In genomic region chr5:16467363-16468219, GRCh38 we compare ENCODE assay signal across 8 cellular contexts. TPM values are rescaled to one million over a fixed set of nuclear protein-coding genes. Genes with fewer than 3 reads are reported as not detected.
DNase-seq lines count a peak whose midpoint lies in the region; ATAC-seq and TF ChIP-seq lines count a peak whose summit lies in the region.

No MANE protein-coding gene starts in this region.

- H3K9ac ChIP-seq in endodermal cell (ENCODE audit: extremely low read depth, low read length, poor library complexity, severe bottlenecking): no peak overlapping the region

- WGBS in endodermal cell (ENCODE audit: insufficient coverage in 1 of 2, insufficient read length in 1 of 2), 2 experiments: 86 to 90% methylated on average over 3 of the region's 3 CpGs

- CTCF ChIA-PET in activated CD4-positive, alpha-beta T cell treated with anti-CD3 and anti-CD28 coated beads for 36 hours (lab: Charles Lee): interaction anchor here (0.5 to 1.2 kb wide), 5 partner anchors 9 to 151 kb away, joined by 3 to 8 read pairs (median 3); no protein-coding TSS in a partner anchor

- H3K4me1 Mint-ChIP-seq in activated CD4-positive, alpha-beta T cell treated with anti-CD3 and anti-CD28 coated beads for 36 hours: peaks cover 56% of the 10 kb centered on the region
- H3K4me1 Mint-ChIP-seq in endodermal cell: peaks cover 32% of the 10 kb centered on the region
- H3K4me1 Mint-ChIP-seq in progenitor cell of endocrine pancreas (ENCODE audit: low read depth): peaks cover 45% of the 10 kb centered on the region

- peaks cover 11% of the 10 kb centered on the region for H3K36me3 ChIP-seq in endodermal cell (ENCODE audit: control insufficient read depth, insufficient read depth, low read length)

- peak overlapping the region; percentile 93 for H3K4me3 ChIP-seq in endodermal cell (ENCODE audit: low read length)
- peak overlapping the region in 23 of 59 donors; percentile 0 to 100 (median 97) for H3K4me3 ChIP-seq in dorsolateral prefrontal cortex

- H3K27ac Mint-ChIP-seq in activated CD4-positive, alpha-beta T cell treated with anti-CD3 and anti-CD28 coated beads for 36 hours: peak overlapping the region; percentile 98
- H3K27ac Mint-ChIP-seq in endodermal cell (no peak overlapping the region), progenitor cell of endocrine pancreas (no peak overlapping the region)

- H3K36me3 Mint-ChIP-seq in activated CD4-positive, alpha-beta T cell treated with anti-CD3 and anti-CD28 coated beads for 36 hours (ENCODE audit: low read depth): peaks cover 36% of the 10 kb centered on the region
- H3K36me3 Mint-ChIP-seq in endodermal cell (ENCODE audit: low read depth) (peaks cover 12% of the 10 kb centered on the region), progenitor cell of endocrine pancreas (ENCODE audit: insufficient read depth) (peaks cover 4% of the 10 kb centered on the region)

- DNase-seq in activated CD4-positive, alpha-beta T cell treated with anti-CD3 and anti-CD28 coated beads for 36 hours: peak; percentile 30
- no peak for DNase-seq in activated CD4-positive, alpha-beta T cell treated with anti-CD3 and anti-CD28 coated beads, Interleukin-2, amount 50 U/mL, for 4 hours
- peak; percentile 57 for DNase-seq in NCI-H226
- DNase-seq in endodermal cell: no peak
- no peak for DNase-seq in progenitor cell of endocrine pancreas (ENCODE audit: low spot score, unreplicated experiment)
- no peak for DNase-seq in NCI-H2227 (lab: John Stamatoyannopoulos, UW; ENCODE audit: unreplicated experiment)
- DNase-seq in dorsolateral prefrontal cortex: no peak

- H3K9me3 Mint-ChIP-seq in activated CD4-positive, alpha-beta T cell treated with anti-CD3 and anti-CD28 coated beads for 36 hours (ENCODE audit: low read depth): no peaks in the 10 kb centered on the region
- H3K9me3 Mint-ChIP-seq in endodermal cell (no peaks in the 10 kb centered on the region), progenitor cell of endocrine pancreas (ENCODE audit: low read depth) (no peaks in the 10 kb centered on the region)

- H3K27me3 Mint-ChIP-seq in activated CD4-positive, alpha-beta T cell treated with anti-CD3 and anti-CD28 coated beads for 36 hours: no peaks in the 10 kb centered on the region
- H3K27me3 Mint-ChIP-seq in endodermal cell (ENCODE audit: insufficient read depth) (no peaks in the 10 kb centered on the region), progenitor cell of endocrine pancreas (no peaks in the 10 kb centered on the region)

- no peaks in the 10 kb centered on the region for H3K4me1 ChIP-seq in endodermal cell (ENCODE audit: control insufficient read depth, insufficient read depth, low read length)

- TF ChIP-seq CTCF in endodermal cell (conservative IDR thresholded peaks at IDR 0.05): no peak
- TF ChIP-seq CTCF in progenitor cell of endocrine pancreas (IDR thresholded peaks at IDR 0.05; ENCODE audit: unreplicated experiment): no peak
- no peak for TF ChIP-seq CTCF in dorsolateral prefrontal cortex (IDR thresholded peaks at IDR 0.05 in 54 of 56, conservative IDR thresholded peaks at IDR 0.05 in 2 of 56; ENCODE audit: low read depth in 1 of 56, partially characterized antibody in 56 of 56)

- intact Hi-C loops in activated CD4-positive, alpha-beta T cell treated with anti-CD3 and anti-CD28 coated beads for 36 hours (cut with DNase I, micrococcal nuclease): loop anchor here (1.0 to 10.0 kb wide), 8 partner anchors 85 to 1800 kb away; partner anchors contain the start of genes MYO10 (in 2 of the 2) and ANKH (in 1 of the 2)
- intact Hi-C loops in dorsolateral prefrontal cortex (cut with DNase I): loop anchor here in 1 of 2 donors (5.0 kb wide), 1 partner anchor 200 kb away; no protein-coding TSS in a partner anchor

- H3K27me3 ChIP-seq in endodermal cell (ENCODE audit: control insufficient read depth, insufficient read depth, low read length, poor library complexity, severe bottlenecking): no peaks in the 10 kb centered on the region
- H3K27me3 ChIP-seq in dorsolateral prefrontal cortex: no peaks in the 10 kb centered on the region

- peak overlapping the region; percentile 99 for H3K4me3 Mint-ChIP-seq in activated CD4-positive, alpha-beta T cell treated with anti-CD3 and anti-CD28 coated beads for 36 hours
- H3K4me3 Mint-ChIP-seq in endodermal cell: peak overlapping the region; percentile 98
- peak overlapping the region; percentile 99 for H3K4me3 Mint-ChIP-seq in progenitor cell of endocrine pancreas (ENCODE audit: low read depth)

- POLR2A ChIA-PET in activated CD4-positive, alpha-beta T cell treated with anti-CD3 and anti-CD28 coated beads for 36 hours (lab: Charles Lee): no interaction called here

- no peaks in the 10 kb centered on the region for H3K9me3 ChIP-seq in endodermal cell (ENCODE audit: control insufficient read depth, low read length)

- peak; percentile 74 for ATAC-seq in activated CD4-positive, alpha-beta T cell treated with anti-CD3 and anti-CD28 coated beads for 36 hours
- ATAC-seq in HG02642 (IDR thresholded peaks at IDR 0.05; ENCODE audit: poor library complexity, unreplicated experiment): peak; percentile 77

- H3K27ac ChIP-seq in endodermal cell (ENCODE audit: low read depth, low read length) (no peak overlapping the region), dorsolateral prefrontal cortex (peak overlapping the region in 4 of 59 donors; percentile 2 to 51 (median 14))

RNA-seq across cellular contexts. Expression of gene ZNF622, which starts 2.0 kb away (rescaled TPM):
- total RNA-seq in activated CD4-positive, alpha-beta T cell treated with anti-CD3 and anti-CD28 coated beads for 36 hours: 10 to 100 TPM; 30.9 to 36.3 TPM
- total RNA-seq in endodermal cell (10 to 100 TPM; 27.3 to 28.6 TPM), progenitor cell of endocrine pancreas (28.5 TPM in 2 replicates), dorsolateral prefrontal cortex (10 to 100 TPM; 18.1 to 43.6 (median 33.3) TPM)
- 22.2 TPM for polyA plus RNA-seq in endodermal cell (2013, experiment 1 of 2)
- 21.0 TPM for polyA plus RNA-seq in endodermal cell (2013, experiment 2 of 2)

Comparison
In these comparisons a context has a peak if more than half of its experiments do, and no peak if none do; other contexts are left out.
1. DNase-seq: peak in activated CD4-positive, alpha-beta T cell treated with anti-CD3 and anti-CD28 coated beads for 36 hours (single experiment) and NCI-H226 (single experiment); none in activated CD4-positive, alpha-beta T cell treated with anti-CD3 and anti-CD28 coated beads, Interleukin-2, amount 50 U/mL, for 4 hours (0 of 2), endodermal cell (single experiment), progenitor cell of endocrine pancreas (single experiment), NCI-H2227 (single experiment) and dorsolateral prefrontal cortex (0 of 10).
2. Peak in every context shown above with its lines, with median percentiles within 50 percentile points of each other: H3K4me3 Mint-ChIP-seq.